ENCODE assay signal across 13 cellular contexts in the genomic region with DNA sequence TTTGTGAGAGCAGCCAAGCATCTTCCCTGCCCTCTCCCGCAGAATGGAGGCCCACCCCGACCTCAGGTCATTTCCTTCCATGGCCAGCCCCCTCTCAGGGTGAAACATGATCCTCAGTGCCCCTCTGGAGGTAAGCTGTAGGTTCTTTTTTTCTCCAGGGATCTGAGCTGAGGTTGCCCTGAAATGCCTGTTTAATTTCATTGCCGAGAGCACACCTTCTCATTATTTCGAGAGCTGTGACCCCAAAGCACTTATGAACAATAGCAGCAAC.
DNase-seq lines count a peak whose midpoint lies in the region; ATAC-seq and TF ChIP-seq lines count a peak whose summit lies in the region.
"Had no signal": no experiment of that assay in that cellular context is flagged by ENCODE, and none has a peak within 500 bp of the region (broad histone marks: within the 10 kb centered on the region; RNA-seq: fewer than 3 reads in every experiment).

No MANE protein-coding gene starts in this region.

- no peak overlapping the region for H3K23ac ChIP-seq in neuronal stem cell (ENCODE audit: low read depth, low read length, poor library complexity)

- H3K27ac Mint-ChIP-seq in activated T-cell treated with anti-CD3 and anti-CD28 coated beads, Interleukin-2, amount 50 U/mL, for 72 hours, result no peak overlapping the region
- H3K27ac Mint-ChIP-seq: activated CD4-positive, alpha-beta memory T cell treated with anti-CD3 and anti-CD28 coated beads, Interleukin-2, amount 10 ng/mL, durations not matched to agents 7 days and 5 days; T-helper 2 cell treated with Interferon-gamma antibody and Interleukin-4, amounts not matched to agents 5 μg/mL and 100 μg/mL, for 36 hours had no signal

- no peak overlapping the region for H4K91ac ChIP-seq in neuronal stem cell (ENCODE audit: low read depth, low read length, poor library complexity)

- peak overlapping the region; percentile 45 for H3K4me2 ChIP-seq in neuronal stem cell (ENCODE audit: insufficient read depth, low read length, poor library complexity, severe bottlenecking)

- no peak overlapping the region for H2BK120ac ChIP-seq in neuronal stem cell (ENCODE audit: low read depth, low read length)

- H2BK12ac ChIP-seq in neuronal stem cell (ENCODE audit: low read length), result no peak overlapping the region

- H3K14ac ChIP-seq in neuronal stem cell (ENCODE audit: low read length), result no peak overlapping the region

- H3K27ac ChIP-seq in left ventricle myocardium inferior (replicated peaks) (peak overlapping the region; percentile 72), foreskin keratinocyte (peak overlapping the region; percentile 63), neuronal stem cell (replicated peaks; ENCODE audit: low read length) (peak overlapping the region; percentile 82), aorta (ENCODE audit: low read depth in 1 of 2, low read length in 2 of 2) (peak overlapping the region; percentile 96 to 98)

- no peak overlapping the region for H3K4ac ChIP-seq in neuronal stem cell (ENCODE audit: low read length)

- H3K9me3 Mint-ChIP-seq in activated T-cell treated with anti-CD3 and anti-CD28 coated beads, Interleukin-2, amount 50 U/mL, for 72 hours, result no peaks in the 10 kb centered on the region
- H3K9me3 Mint-ChIP-seq: activated CD4-positive, alpha-beta memory T cell treated with anti-CD3 and anti-CD28 coated beads, Interleukin-2, amount 10 ng/mL, durations not matched to agents 7 days and 5 days; T-helper 2 cell treated with Interferon-gamma antibody and Interleukin-4, amounts not matched to agents 5 μg/mL and 100 μg/mL, for 36 hours had no signal

- peaks cover 10% of the 10 kb centered on the region for H3K27me3 Mint-ChIP-seq in activated T-cell treated with anti-CD3 and anti-CD28 coated beads, Interleukin-2, amount 50 U/mL, for 72 hours (ENCODE audit: low read depth)

- H2BK15ac ChIP-seq in neuronal stem cell (ENCODE audit: low read length), result no peak overlapping the region

- no peaks in the 10 kb centered on the region for H3K36me3 Mint-ChIP-seq in activated T-cell treated with anti-CD3 and anti-CD28 coated beads, Interleukin-2, amount 50 U/mL, for 72 hours (ENCODE audit: insufficient read depth in 2 of 2)
- H3K36me3 Mint-ChIP-seq: naive B cell had no signal

- no peak overlapping the region for H3K4me3 Mint-ChIP-seq in activated T-cell treated with anti-CD3 and anti-CD28 coated beads, Interleukin-2, amount 50 U/mL, for 72 hours
- H3K4me3 Mint-ChIP-seq: activated CD4-positive, alpha-beta memory T cell treated with anti-CD3 and anti-CD28 coated beads, Interleukin-2, amount 10 ng/mL, durations not matched to agents 7 days and 5 days had no signal

- no peak overlapping the region for H3K4me3 ChIP-seq in left ventricle myocardium inferior
- no peak overlapping the region for H3K4me3 ChIP-seq in neuronal stem cell (ENCODE audit: low read length in 2 of 2)
- H3K4me3 ChIP-seq in aorta (ENCODE audit: low read length in 2 of 2), result no peak overlapping the region
- H3K4me3 ChIP-seq: K562 had no signal

- H2BK5ac ChIP-seq in neuronal stem cell (ENCODE audit: low read length), result no peak overlapping the region

- DNase-seq in left ventricle myocardium inferior, result no peak
- no peak for DNase-seq in Right ventricle myocardium superior
- no peak for DNase-seq in foreskin keratinocyte
- DNase-seq in neuronal stem cell (ENCODE audit: low spot score), result no peak
- no peak for DNase-seq in aorta
- no peak for DNase-seq in activated T-cell treated with anti-CD3 and anti-CD28 coated beads, Interleukin-2, amount 50 U/mL, for 72 hours
- no peak for DNase-seq in NAMALWA (ENCODE audit: low spot score)
- DNase-seq in dedifferentiated amniotic fluid mesenchymal stem cell (ENCODE audit: extremely low spot score), result no peak
- DNase-seq: activated gamma-delta T cell had no signal

- H2AFZ ChIP-seq in neuronal stem cell (ENCODE audit: low read length), result peak overlapping the region; percentile 72

- no peak for ATAC-seq in Right ventricle myocardium superior (ENCODE audit: poor library complexity)
- ATAC-seq in foreskin keratinocyte, result no peak
- no peak for ATAC-seq in aorta (ENCODE audit: low FRiP score)
- no peak for ATAC-seq in activated T-cell treated with anti-CD3 and anti-CD28 coated beads, Interleukin-2, amount 50 U/mL, for 72 hours (replicated peaks in 1 of 2)

- H3K18ac ChIP-seq in neuronal stem cell (ENCODE audit: low read length), result no peak overlapping the region

- H3K79me1 ChIP-seq in neuronal stem cell (ENCODE audit: low read depth, low read length), result no peaks in the 10 kb centered on the region

- H3K4me1 ChIP-seq in left ventricle myocardium inferior (peaks cover 45% of the 10 kb centered on the region), foreskin keratinocyte (peaks cover 6% of the 10 kb centered on the region), neuronal stem cell (ENCODE audit: control insufficient read depth in 2 of 2, insufficient read depth in 1 of 2, low read depth in 1 of 2, low read length in 2 of 2) (peaks cover 16 to 22% of the 10 kb centered on the region in 2 donors), aorta (ENCODE audit: control insufficient read depth in 1 of 2, insufficient read depth in 2 of 2, low read length in 2 of 2) (no peaks in the 10 kb centered on the region)

- peaks cover 42% of the 10 kb centered on the region for H3K4me1 Mint-ChIP-seq in activated T-cell treated with anti-CD3 and anti-CD28 coated beads, Interleukin-2, amount 50 U/mL, for 72 hours (ENCODE audit: low read depth)

- no peak overlapping the region for H3K9ac ChIP-seq in neuronal stem cell (ENCODE audit: low read depth, low read length, poor library complexity)

- WGBS in neuronal stem cell (ENCODE audit: extremely low coverage in 2 of 2, insufficient read length in 2 of 2, insufficient replicate concordance in 1 of 2), 2 donors, result no CpG with 5 or more reads among the region's 4 CpGs
- WGBS in aorta, 2 donors, result 46 to 54% methylated on average over 4 of the region's 4 CpGs

- H4K8ac ChIP-seq in neuronal stem cell (ENCODE audit: low read depth, low read length), result no peak overlapping the region

- H2AK5ac ChIP-seq in neuronal stem cell (ENCODE audit: low read depth, low read length), result no peak overlapping the region

- H3K27me3 ChIP-seq in left ventricle myocardium inferior (ENCODE audit: low read depth) (no peaks in the 10 kb centered on the region), foreskin keratinocyte (no peaks in the 10 kb centered on the region), neuronal stem cell (ENCODE audit: control insufficient read depth in 3 of 3, insufficient read depth in 3 of 3, low read depth in 1 of 3, low read length in 3 of 3) (no peaks in the 10 kb centered on the region), aorta (ENCODE audit: control insufficient read depth in 1 of 2, insufficient read depth in 2 of 2, low read length in 1 of 2) (no peaks in the 10 kb centered on the region)

- intact Hi-C loops in left ventricle myocardium inferior (cut with micrococcal nuclease), result loop anchor here (5.0 to 10.0 kb wide), 3 partner anchors 156 to 536 kb away; no protein-coding TSS in a partner anchor
- intact Hi-C loops in Right ventricle myocardium superior (cut with DNase I), result loop anchor here (2.0 to 5.0 kb wide), 2 partner anchors 157 to 231 kb away; no protein-coding TSS in a partner anchor
- intact Hi-C loops in aorta (cut with DNase I), result loop anchor here (1.0 to 10.0 kb wide), 6 partner anchors 123 to 556 kb away; partner anchors contain the start of gene LGALSL (in 1 of the 2)

- H3K9me3 ChIP-seq in left ventricle myocardium inferior (replicated peaks) (no peaks in the 10 kb centered on the region), neuronal stem cell (replicated peaks in 1 of 2; ENCODE audit: control insufficient read depth in 2 of 2, insufficient read depth in 1 of 2, low read depth in 1 of 2, low read length in 2 of 2) (no peaks in the 10 kb centered on the region), aorta (ENCODE audit: control insufficient read depth, low read length) (no peaks in the 10 kb centered on the region)

- no peak for TF ChIP-seq CTCF in left ventricle myocardium inferior (IDR thresholded peaks at IDR 0.05; ENCODE audit: borderline replicate concordance)
- TF ChIP-seq CTCF in foreskin keratinocyte (conservative IDR thresholded peaks at IDR 0.05), result no peak

- H3K36me3 ChIP-seq in left ventricle myocardium inferior (no peaks in the 10 kb centered on the region), neuronal stem cell (replicated peaks in 1 of 2; ENCODE audit: control insufficient read depth in 2 of 2, insufficient read depth in 2 of 2, low read length in 2 of 2) (no peaks in the 10 kb centered on the region), aorta (ENCODE audit: control insufficient read depth in 1 of 2, insufficient read depth in 2 of 2, low read length in 1 of 2) (no peaks in the 10 kb centered on the region)
